ENCODE assay signal across 9 cellular contexts in the genomic region with DNA sequence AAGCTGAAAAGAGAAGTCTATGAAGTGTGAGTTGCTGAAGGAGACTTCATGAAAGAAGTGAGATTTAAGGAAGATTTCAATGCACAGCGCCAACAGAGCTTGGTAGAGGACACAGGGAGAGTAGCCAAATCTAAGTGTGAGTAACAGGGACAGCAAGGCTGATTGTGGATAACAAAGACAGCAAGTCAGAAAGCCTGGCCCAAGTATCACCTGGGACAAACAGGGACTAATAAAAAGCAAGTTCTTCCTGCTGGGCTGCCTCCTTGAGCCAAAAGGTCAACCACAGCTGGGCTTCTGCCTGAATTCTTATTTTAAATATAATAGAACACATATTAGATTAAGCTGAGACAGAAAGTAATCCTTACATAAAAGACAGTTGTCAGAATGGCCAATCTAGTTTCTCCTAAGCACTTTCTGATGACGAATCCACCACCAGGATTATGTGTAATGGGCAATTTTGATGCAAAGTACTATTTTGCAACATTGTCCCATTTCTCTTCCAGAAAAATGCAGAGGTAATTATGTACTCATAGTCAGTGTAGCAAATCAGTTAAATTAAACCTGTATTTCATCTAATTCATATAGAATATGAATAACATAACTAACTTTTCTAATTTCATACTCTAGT.
DNase-seq lines count a peak whose midpoint lies in the region; ATAC-seq and TF ChIP-seq lines count a peak whose summit lies in the region.
"Had no signal": no experiment of that assay in that cellular context is flagged by ENCODE, and none has a peak within 500 bp of the region (broad histone marks: within the 10 kb centered on the region; RNA-seq: fewer than 3 reads in every experiment).

No MANE protein-coding gene starts in this region.

- H3K4me3 Mint-ChIP-seq in activated CD8-positive, alpha-beta T cell treated with anti-CD3 and anti-CD28 coated beads for 36 hours = no peak overlapping the region
- H3K4me3 Mint-ChIP-seq in activated CD8-positive, alpha-beta T cell treated with anti-CD3 and anti-CD28 coated beads, Interleukin-2, amount 10 ng/mL, durations not matched to agents 7 days and 5 days = no peak overlapping the region
- peak overlapping the region; percentile 10 for H3K4me3 Mint-ChIP-seq in dendritic cell treated with granulocyte-macrophage colony-stimulating factor and Interleukin-4, amounts not matched to agents 40 ng/mL and 50 ng/mL, for 4 days

- no peak overlapping the region for H2AFZ ChIP-seq in smooth muscle cell (ENCODE audit: low read depth)

- peak overlapping the region; percentile 67 for H3K9ac ChIP-seq in smooth muscle cell (ENCODE audit: low read depth)

- ATAC-seq in activated CD8-positive, alpha-beta T cell treated with anti-CD3 and anti-CD28 coated beads for 36 hours = no peak
- ATAC-seq in activated CD8-positive, alpha-beta T cell treated with anti-CD3 and anti-CD28 coated beads, Interleukin-2, amount 10 ng/mL, durations not matched to agents 7 days and 5 days = no peak
- ATAC-seq in GM21723 (IDR thresholded peaks at IDR 0.05; ENCODE audit: unreplicated experiment) = no peak

- no peaks in the 10 kb centered on the region for H3K36me3 ChIP-seq in smooth muscle cell (ENCODE audit: low read depth)

- TF ChIP-seq CTCF in activated CD8-positive, alpha-beta T cell treated with anti-CD3 and anti-CD28 coated beads for 36 hours (IDR thresholded peaks at IDR 0.05) = no peak
- TF ChIP-seq CTCF in NB4 (IDR thresholded peaks at IDR 0.05; ENCODE audit: low read depth, low read length) = no peak
- no peak for TF ChIP-seq CTCF in smooth muscle cell (IDR thresholded peaks at IDR 0.05; ENCODE audit: borderline replicate concordance, insufficient read depth, poor library complexity, severe bottlenecking)

- H3K4me1 Mint-ChIP-seq in activated CD8-positive, alpha-beta T cell treated with anti-CD3 and anti-CD28 coated beads for 36 hours (ENCODE audit: low read depth) = peaks cover 73% of the 10 kb centered on the region
- peaks cover 56% of the 10 kb centered on the region for H3K4me1 Mint-ChIP-seq in activated CD8-positive, alpha-beta T cell treated with anti-CD3 and anti-CD28 coated beads, Interleukin-2, amount 10 ng/mL, durations not matched to agents 7 days and 5 days (ENCODE audit: low read depth)
- H3K4me1 Mint-ChIP-seq in dendritic cell treated with granulocyte-macrophage colony-stimulating factor and Interleukin-4, amounts not matched to agents 40 ng/mL and 50 ng/mL, for 4 days (ENCODE audit: low read depth) = peaks cover 80% of the 10 kb centered on the region

- TF ChIP-seq POLR2A in NB4 (IDR thresholded peaks at IDR 0.05; ENCODE audit: extremely low read depth, insufficient read length) (no peak), erythroblast (IDR thresholded peaks at IDR 0.05; ENCODE audit: low read length) (no peak)

- WGBS in smooth muscle cell (ENCODE audit: low lambda C conversion rate) = 65% methylated on average over 2 of the region's 2 CpGs

- peaks cover 77% of the 10 kb centered on the region for H4K20me1 ChIP-seq in smooth muscle cell (ENCODE audit: low read depth)

- H3K9me3 Mint-ChIP-seq in activated CD8-positive, alpha-beta T cell treated with anti-CD3 and anti-CD28 coated beads for 36 hours = peaks cover 2% of the 10 kb centered on the region
- no peaks in the 10 kb centered on the region for H3K9me3 Mint-ChIP-seq in activated CD8-positive, alpha-beta T cell treated with anti-CD3 and anti-CD28 coated beads, Interleukin-2, amount 10 ng/mL, durations not matched to agents 7 days and 5 days (ENCODE audit: insufficient read depth)
- H3K9me3 Mint-ChIP-seq in dendritic cell treated with granulocyte-macrophage colony-stimulating factor and Interleukin-4, amounts not matched to agents 40 ng/mL and 50 ng/mL, for 4 days = no peaks in the 10 kb centered on the region

- H3K79me2 ChIP-seq in smooth muscle cell (ENCODE audit: low read depth) = peaks cover 45% of the 10 kb centered on the region

- peaks cover 7% of the 10 kb centered on the region for H3K4me1 ChIP-seq in smooth muscle cell (ENCODE audit: low read depth)

- no peak for DNase-seq in activated CD8-positive, alpha-beta T cell treated with anti-CD3 and anti-CD28 coated beads for 36 hours
- no peak for DNase-seq in activated CD8-positive, alpha-beta T cell treated with anti-CD3 and anti-CD28 coated beads, Interleukin-2, amount 10 ng/mL, durations not matched to agents 7 days and 5 days
- DNase-seq in NB4 (ENCODE audit: low read depth) (peak; percentile 16), smooth muscle cell (lab: John Stamatoyannopoulos, UW; ENCODE audit: unreplicated experiment) (no peak), erythroblast (lab: John Stamatoyannopoulos, UW) (no peak), HEK293T (ENCODE audit: extremely low spot score) (no peak)
- DNase-seq: activated CD4-positive, alpha-beta T cell treated with anti-CD3 and anti-CD28 coated beads, Interleukin-2, amount 50 U/mL, for 4 hours had no signal

- H3K9me3 ChIP-seq in smooth muscle cell (replicated peaks; ENCODE audit: low read depth) = no peaks in the 10 kb centered on the region

- intact Hi-C loops in activated CD8-positive, alpha-beta T cell treated with anti-CD3 and anti-CD28 coated beads for 36 hours (cut with micrococcal nuclease) = loop anchor here (2.0 to 10.0 kb wide), 2 partner anchors 18 to 192 kb away; no protein-coding TSS in a partner anchor
- intact Hi-C loops in dendritic cell treated with granulocyte-macrophage colony-stimulating factor and Interleukin-4, amounts not matched to agents 40 ng/mL and 50 ng/mL, for 4 days (cut with micrococcal nuclease) = loop anchor here (2.0 to 10.0 kb wide), 4 partner anchors 16 to 204 kb away; partner anchors contain the start of genes MAPKAP1 and PBX3

- H3K27me3 ChIP-seq in smooth muscle cell (ENCODE audit: low read depth) = no peaks in the 10 kb centered on the region

- peaks cover 4% of the 10 kb centered on the region for H3F3A ChIP-seq in smooth muscle cell (ENCODE audit: low read depth)

- CTCF ChIA-PET in activated CD8-positive, alpha-beta T cell treated with anti-CD3 and anti-CD28 coated beads for 36 hours (lab: Charles Lee) = interaction anchor here (1.0 to 3.1 kb wide), 6 partner anchors 13 to 74 kb away, joined by 3 to 18 read pairs (median 4); no protein-coding TSS in a partner anchor
- CTCF ChIA-PET in activated CD8-positive, alpha-beta T cell treated with anti-CD3 and anti-CD28 coated beads, Interleukin-2, amount 10 ng/mL, durations not matched to agents 7 days and 5 days (lab: Charles Lee) = interaction anchor here (0.8 to 2.0 kb wide), 7 partner anchors 15 to 225 kb away, joined by 3 to 10 read pairs (median 4); no protein-coding TSS in a partner anchor
- CTCF ChIA-PET in HEK293T (lab: Yijun Ruan, JAX) = interaction anchor here (0.8 kb wide), 1 partner anchor 38 kb away, joined by 3 read pairs; no protein-coding TSS in a partner anchor

- H3K27me3 Mint-ChIP-seq in activated CD8-positive, alpha-beta T cell treated with anti-CD3 and anti-CD28 coated beads for 36 hours = no peaks in the 10 kb centered on the region
- H3K27me3 Mint-ChIP-seq in activated CD8-positive, alpha-beta T cell treated with anti-CD3 and anti-CD28 coated beads, Interleukin-2, amount 10 ng/mL, durations not matched to agents 7 days and 5 days (ENCODE audit: low read depth) = no peaks in the 10 kb centered on the region
- H3K27me3 Mint-ChIP-seq in dendritic cell treated with granulocyte-macrophage colony-stimulating factor and Interleukin-4, amounts not matched to agents 40 ng/mL and 50 ng/mL, for 4 days = no peaks in the 10 kb centered on the region

- H3K4me2 ChIP-seq in smooth muscle cell = peak overlapping the region; percentile 41

- H3K27ac ChIP-seq in smooth muscle cell (ENCODE audit: low read depth) = peak overlapping the region; percentile 92

- peaks cover 18% of the 10 kb centered on the region for H3K36me3 Mint-ChIP-seq in activated CD8-positive, alpha-beta T cell treated with anti-CD3 and anti-CD28 coated beads for 36 hours (ENCODE audit: low read depth)
- H3K36me3 Mint-ChIP-seq in activated CD8-positive, alpha-beta T cell treated with anti-CD3 and anti-CD28 coated beads, Interleukin-2, amount 10 ng/mL, durations not matched to agents 7 days and 5 days (ENCODE audit: low read depth) = peaks cover 2% of the 10 kb centered on the region
- H3K36me3 Mint-ChIP-seq in dendritic cell treated with granulocyte-macrophage colony-stimulating factor and Interleukin-4, amounts not matched to agents 40 ng/mL and 50 ng/mL, for 4 days (ENCODE audit: low read depth) = no peaks in the 10 kb centered on the region

- peak overlapping the region; percentile 63 for H3K27ac Mint-ChIP-seq in activated CD8-positive, alpha-beta T cell treated with anti-CD3 and anti-CD28 coated beads for 36 hours
- no peak overlapping the region for H3K27ac Mint-ChIP-seq in activated CD8-positive, alpha-beta T cell treated with anti-CD3 and anti-CD28 coated beads, Interleukin-2, amount 10 ng/mL, durations not matched to agents 7 days and 5 days
- H3K27ac Mint-ChIP-seq in dendritic cell treated with granulocyte-macrophage colony-stimulating factor and Interleukin-4, amounts not matched to agents 40 ng/mL and 50 ng/mL, for 4 days = peak overlapping the region; percentile 77

- H3K4me3 ChIP-seq in NB4 (ENCODE audit: low read depth, low read length) (no peak overlapping the region), smooth muscle cell (no peak overlapping the region)

- POLR2A ChIA-PET in activated CD8-positive, alpha-beta T cell treated with anti-CD3 and anti-CD28 coated beads for 36 hours (lab: Charles Lee) = interaction anchor here (1.0 to 2.6 kb wide), 4 partner anchors 9 to 67 kb away, joined by 3 to 8 read pairs (median 4); no protein-coding TSS in a partner anchor
- POLR2A ChIA-PET in activated CD8-positive, alpha-beta T cell treated with anti-CD3 and anti-CD28 coated beads, Interleukin-2, amount 10 ng/mL, durations not matched to agents 7 days and 5 days (lab: Charles Lee) = interaction anchor here (0.9 kb wide), 1 partner anchor 74 kb away, joined by 4 read pairs; the partner anchor contains the start of gene MAPKAP1
- POLR2A ChIA-PET in HEK293T (lab: Yijun Ruan, JAX) = no interaction called here

TF ChIP-seq in HEK293T, 16 proteins besides CTCF, POLR2A, EP300 and RAD21 (continues in another document):
- TF ChIP-seq SP1 (IDR thresholded peaks at IDR 0.05) = no peak
- TF ChIP-seq FOXA1 (IDR thresholded peaks at IDR 0.05) = no peak
- TF ChIP-seq BHLHE40 (IDR thresholded peaks at IDR 0.05; ENCODE audit: borderline replicate concordance) = no peak
- no peak for TF ChIP-seq HDGF (IDR thresholded peaks at IDR 0.05; ENCODE audit: borderline replicate concordance)
- no peak for TF ChIP-seq SUZ12 (IDR thresholded peaks at IDR 0.05)
- TF ChIP-seq FOXM1 (IDR thresholded peaks at IDR 0.05; ENCODE audit: borderline replicate concordance) = no peak
- no peak for TF ChIP-seq ELF4 (IDR thresholded peaks at IDR 0.05)
